Comparison of ENCODE assay signal across 10 cellular contexts in genomic region chr20:33262658-33263065, GRCh38. TPM values are rescaled to one million over a fixed set of nuclear protein-coding genes. Genes with fewer than 3 reads are reported as not detected.
DNase-seq lines count a peak whose midpoint lies in the region; TF ChIP-seq lines count a peak whose summit lies in the region.
"Had no signal": no experiment of that assay in that cellular context is flagged by ENCODE, and none has a peak within 500 bp of the region (broad histone marks: within the 10 kb centered on the region; RNA-seq: fewer than 3 reads in every experiment).

No MANE protein-coding gene starts in this region.

- peak; percentile 17 for DNase-seq in NCI-H1436 (lab: John Stamatoyannopoulos, UW)
- DNase-seq in NCI-H1436 treated with DMSO at 0.1 percent for 48 hours (lab: John Stamatoyannopoulos, UW), result no peak
- DNase-seq in SJCRH30, result peak; percentile 58 to 76
- peak; percentile 47 to 54 for DNase-seq in fibroblast of lung (ENCODE audit: low read depth in 2 of 2)
- DNase-seq in osteocyte (ENCODE audit: extremely low spot score, unreplicated experiment), result no peak
- no peak for DNase-seq in stimulated activated naive CD4-positive, alpha-beta T cell (lab: John Stamatoyannopoulos, UW)
- no peak for DNase-seq in cortex of kidney (lab: John Stamatoyannopoulos, UW)

- peaks cover 16% of the 10 kb centered on the region for H3K27me3 Mint-ChIP-seq in osteocyte (ENCODE audit: unreplicated experiment)

- H3K27me3 ChIP-seq in Loucy (ENCODE audit: insufficient read depth, low read length, poor library complexity, severe bottlenecking), result no peaks in the 10 kb centered on the region
- peaks cover 6% of the 10 kb centered on the region for H3K27me3 ChIP-seq in SJCRH30
- H3K27me3 ChIP-seq in fibroblast of lung (ENCODE audit: control insufficient read depth, insufficient read depth, low read length), result no peaks in the 10 kb centered on the region

- no peak overlapping the region for H3K4me3 Mint-ChIP-seq in osteocyte (ENCODE audit: unreplicated experiment)

- H3K9me3 ChIP-seq in Loucy (ENCODE audit: insufficient read depth, low read depth, low read length) (no peaks in the 10 kb centered on the region), SJCRH30 (replicated peaks) (no peaks in the 10 kb centered on the region), fibroblast of lung (ENCODE audit: control insufficient read depth, insufficient read depth, low read depth, low read length) (no peaks in the 10 kb centered on the region)

- H3K36me3 Mint-ChIP-seq in osteocyte (ENCODE audit: unreplicated experiment), result no peaks in the 10 kb centered on the region

- no peak overlapping the region for H3K4me3 ChIP-seq in Loucy (ENCODE audit: low read length, poor library complexity, severe bottlenecking)
- no peak overlapping the region for H3K4me3 ChIP-seq in SJCRH30
- H3K4me3 ChIP-seq in fibroblast of lung (replicated peaks in 1 of 4; ENCODE audit: control extremely low read depth in 1 of 4, insufficient read depth in 1 of 4, low read depth in 3 of 4, low read length in 4 of 4), result no peak overlapping the region

- H3K79me2 ChIP-seq in Loucy (ENCODE audit: insufficient read depth, low read length), result no peaks in the 10 kb centered on the region
- H3K79me2 ChIP-seq in fibroblast of lung (ENCODE audit: control insufficient read depth, insufficient read depth, low read length), result no peaks in the 10 kb centered on the region

- TF ChIP-seq CTCF in Loucy (conservative IDR thresholded peaks at IDR 0.05; ENCODE audit: low read length) (peak; percentile 84), fibroblast of lung (conservative IDR thresholded peaks at IDR 0.05 in 1 of 2, IDR thresholded peaks at IDR 0.05 in 1 of 2; ENCODE audit: low read depth in 1 of 2, low read length in 2 of 2) (peak; percentile 51 to 67), osteocyte (IDR thresholded peaks at IDR 0.05) (peak; percentile 58)

- H3K4me1 ChIP-seq in Loucy (ENCODE audit: insufficient read depth, low read length, poor library complexity, severe bottlenecking) (no peaks in the 10 kb centered on the region), SJCRH30 (no peaks in the 10 kb centered on the region), fibroblast of lung (ENCODE audit: control insufficient read depth, extremely low read depth, insufficient read depth, low read length) (no peaks in the 10 kb centered on the region)

- H3K9me2 ChIP-seq in Loucy (replicated peaks; ENCODE audit: low read depth, low read length), result no peaks in the 10 kb centered on the region

- H3K4me2 ChIP-seq in Loucy (ENCODE audit: low read depth, low read length, poor library complexity, severe bottlenecking) (no peak overlapping the region), fibroblast of lung (ENCODE audit: extremely low read depth, insufficient read depth, low read length) (no peak overlapping the region)

- H4K20me1 ChIP-seq in Loucy (ENCODE audit: insufficient read depth, low read length, poor library complexity, severe bottlenecking) (no peaks in the 10 kb centered on the region), fibroblast of lung (ENCODE audit: control insufficient read depth, extremely low read depth, insufficient read depth, low read length) (no peaks in the 10 kb centered on the region)

- no peak overlapping the region for H3K27ac ChIP-seq in SJCRH30
- H3K27ac ChIP-seq in fibroblast of lung (ENCODE audit: insufficient read depth, low read length), result no peak overlapping the region

- no peaks in the 10 kb centered on the region for H3K9me3 Mint-ChIP-seq in osteocyte (ENCODE audit: unreplicated experiment)
- H3K9me3 Mint-ChIP-seq: activated naive CD4-positive, alpha-beta T cell treated with anti-CD3 and anti-CD28 coated beads, Interleukin-2, amount 50 U/mL, for 72 hours had no signal

- no peaks in the 10 kb centered on the region for H3F3A ChIP-seq in Loucy (ENCODE audit: low read depth)

- H2AFZ ChIP-seq in Loucy (ENCODE audit: low read length), result no peak overlapping the region; the same call in 1 of the 2 replicates
- no peak overlapping the region for H2AFZ ChIP-seq in fibroblast of lung (ENCODE audit: low read length)

- no peaks in the 10 kb centered on the region for H3K4me1 Mint-ChIP-seq in osteocyte (ENCODE audit: unreplicated experiment)

- no peak overlapping the region for H3K9ac ChIP-seq in Loucy (ENCODE audit: low read depth, low read length, poor library complexity, severe bottlenecking)
- no peak overlapping the region for H3K9ac ChIP-seq in fibroblast of lung (ENCODE audit: insufficient read depth, low read length)

- no peak overlapping the region for H3K27ac Mint-ChIP-seq in osteocyte (ENCODE audit: unreplicated experiment)
- H3K27ac Mint-ChIP-seq: activated naive CD4-positive, alpha-beta T cell treated with anti-CD3 and anti-CD28 coated beads, Interleukin-2, amount 50 U/mL, for 72 hours had no signal

- H3K36me3 ChIP-seq in Loucy (ENCODE audit: insufficient read depth, low read length) (no peaks in the 10 kb centered on the region), SJCRH30 (no peaks in the 10 kb centered on the region), fibroblast of lung (ENCODE audit: control insufficient read depth, insufficient read depth, low read length) (no peaks in the 10 kb centered on the region)

RNA-seq across cellular contexts. Expression of gene BPIFB1, which starts 20.4 kb away (rescaled TPM):
- not detected in 2 replicates for total RNA-seq in SJCRH30 (2014; rRNA removed; shearing (Covaris generic))
- total RNA-seq in fibroblast of lung, result not detected in 2 replicates
- not detected in 2 replicates for polyA plus RNA-seq in fibroblast of lung
- polyA plus RNA-seq in fibroblast of lung (2012), result not detected in 2 replicates
- not detected in 2 replicates for polyA minus RNA-seq in fibroblast of lung (ENCODE audit: low replicate concordance)
- total RNA-seq in osteocyte, result not detected in 2 replicates
- total RNA-seq: activated naive CD4-positive, alpha-beta T cell treated with anti-CD3 and anti-CD28 coated beads, Interleukin-2, amount 50 U/mL, for 72 hours; subcutaneous adipose tissue had no signal

RNA-seq across cellular contexts. Expression of gene BPIFA1, which starts 26.9 kb away (rescaled TPM):
- total RNA-seq in SJCRH30 (2014; rRNA removed; shearing (Covaris generic)), result not detected in 2 replicates
- total RNA-seq in fibroblast of lung (not detected in 2 replicates), osteocyte (not detected in 2 replicates)
- not detected in 2 replicates for polyA plus RNA-seq in fibroblast of lung
- not detected in 2 replicates for polyA plus RNA-seq in fibroblast of lung (2012)
- not detected in 2 replicates for polyA minus RNA-seq in fibroblast of lung (ENCODE audit: low replicate concordance)
- total RNA-seq: activated naive CD4-positive, alpha-beta T cell treated with anti-CD3 and anti-CD28 coated beads, Interleukin-2, amount 50 U/mL, for 72 hours; subcutaneous adipose tissue had no signal

RNA-seq across cellular contexts. Expression of gene BPIFA3, which starts 45.5 kb away (rescaled TPM):
- not detected in 2 replicates for total RNA-seq in SJCRH30 (2014; rRNA removed; shearing (Covaris generic))
- total RNA-seq in fibroblast of lung (not detected in 2 replicates), osteocyte (not detected in 2 replicates)
- polyA plus RNA-seq in fibroblast of lung, result not detected in 2 replicates
- polyA plus RNA-seq in fibroblast of lung (2012), result not detected in 2 replicates
- polyA minus RNA-seq in fibroblast of lung (ENCODE audit: low replicate concordance), result not detected in 2 replicates
- total RNA-seq: activated naive CD4-positive, alpha-beta T cell treated with anti-CD3 and anti-CD28 coated beads, Interleukin-2, amount 50 U/mL, for 72 hours; subcutaneous adipose tissue had no signal

Comparison
In these comparisons a context has a peak if more than half of its experiments do, and no peak if none do; other contexts are left out.
1. DNase-seq: peak in NCI-H1436 (single experiment), SJCRH30 (2 of 2) and fibroblast of lung (2 of 2); none in NCI-H1436 treated with DMSO at 0.1 percent for 48 hours (single experiment), osteocyte (single experiment), stimulated activated naive CD4-positive, alpha-beta T cell (0 of 6) and cortex of kidney (single experiment).
2. Peak in every context shown above with its lines, with median percentiles within 50 percentile points of each other: CTCF ChIP-seq.